ENCODE assay signal across 1 cellular context in the genomic region with DNA sequence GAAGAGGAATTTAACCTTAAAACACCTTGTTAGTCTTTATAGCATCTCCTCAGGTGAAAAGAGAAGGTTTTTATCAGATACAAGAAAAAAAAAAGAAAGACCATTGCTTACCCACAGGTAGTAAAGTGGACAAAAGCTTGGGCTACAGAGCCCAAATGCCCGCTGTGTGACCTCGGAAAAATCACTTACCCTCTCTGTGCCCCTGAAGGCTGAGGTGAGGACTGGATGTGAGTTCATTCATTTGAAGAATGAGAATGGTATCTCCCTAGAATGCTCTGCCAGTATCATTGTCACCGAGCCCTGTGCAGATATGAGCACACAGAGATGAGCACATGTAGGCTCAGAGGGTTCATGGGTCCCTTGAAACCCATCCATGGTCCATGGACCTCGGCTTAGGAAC.
A peak's percentile ranks its signal among the peaks of the same experiment; 100 is the strongest.
TF ChIP-seq lines count a peak whose summit lies in the region.

No MANE protein-coding gene starts in this region.

TF ChIP-seq in H1, 55 proteins besides CTCF, POLR2A, EP300 and RAD21:
- TF ChIP-seq TBP (IDR thresholded peaks at IDR 0.05; ENCODE audit: low read depth, low read length) (no peak), KDM1A (IDR thresholded peaks at IDR 0.05; ENCODE audit: borderline replicate concordance, low read length) (peak; percentile 71; the same call in 1 of the 2 replicates)
